In genomic region chr11:97979741-97980140, GRCh38 we compare ENCODE assay signal across 23 cellular contexts.
"Had no signal": no experiment of that assay in that cellular context is flagged by ENCODE, and none has a peak within 500 bp of the region (broad histone marks: within the 10 kb centered on the region; RNA-seq: fewer than 3 reads in every experiment).

No MANE protein-coding gene starts in this region.

- H3K4me3 ChIP-seq: adrenal gland, colonic mucosa, lower lobe of right lung, tibial artery had no signal

- ATAC-seq: activated CD4-positive, alpha-beta T cell treated with anti-CD3 and anti-CD28 coated beads for 36 hours; activated naive CD4-positive, alpha-beta T cell treated with anti-CD3 and anti-CD28 coated beads, Interleukin-2, amount 50 U/mL, for 72 hours; left colon; lower lobe of right lung; WTC11 had no signal

- H3K4me1 ChIP-seq: adrenal gland, colonic mucosa, lower lobe of right lung, tibial artery had no signal

- H3K36me3 ChIP-seq: adrenal gland, brain microvascular endothelial cell, colonic mucosa, lower lobe of right lung, tibial artery had no signal

- H3K27ac ChIP-seq: adrenal gland, brain microvascular endothelial cell, colonic mucosa, epithelial cell of prostate, lower lobe of right lung, tibial artery had no signal

- DNase-seq: activated CD4-positive, alpha-beta T cell treated with anti-CD3 and anti-CD28 coated beads for 36 hours; activated CD4-positive, alpha-beta T cell treated with anti-CD3 and anti-CD28 coated beads, Interleukin-2, amount 50 U/mL, for 48 hours; activated gamma-delta T cell; adrenal gland; central memory CD4-positive, alpha-beta T cell; colonic mucosa; endodermal cell; foreskin fibroblast; hippocampal formation; islet precursor cell; left colon; lower lobe of right lung; nucleus accumbens; posterior cingulate gyrus; retina; stimulated activated CD4-positive, alpha-beta T cell treated with anti-CD3 and anti-CD28 coated beads, Interleukin-2, amount 100 ng/mL, for 24 hours; stimulated activated naive CD4-positive, alpha-beta T cell treated with Interleukin-2 at 50 U/mL for 16 hours; substantia nigra; tibial artery had no signal

- H3K9me3 ChIP-seq: adrenal gland, colonic mucosa, lower lobe of right lung, tibial artery had no signal

- H3K27me3 ChIP-seq: adrenal gland, brain microvascular endothelial cell, colonic mucosa, tibial artery had no signal
